In genomic region chr13:41428155-41428554, GRCh38 we compare ENCODE assay signal across 11 cellular contexts. TPM values are rescaled to one million over a fixed set of nuclear protein-coding genes. Genes with fewer than 3 reads are reported as not detected.
DNase-seq lines count a peak whose midpoint lies in the region; ATAC-seq and TF ChIP-seq lines count a peak whose summit lies in the region.
"Had no signal": no experiment of that assay in that cellular context is flagged by ENCODE, and none has a peak within 500 bp of the region (broad histone marks: within the 10 kb centered on the region; RNA-seq: fewer than 3 reads in every experiment).

No MANE protein-coding gene starts in this region.

- H3K9ac ChIP-seq in PC-3 (ENCODE audit: low read length), result no peak overlapping the region

- H2AFZ ChIP-seq in PC-3 (ENCODE audit: low read length), result no peak overlapping the region

- no peaks in the 10 kb centered on the region for H3K79me2 ChIP-seq in PC-3 (ENCODE audit: low read length)

- no peak overlapping the region for H3K4me3 Mint-ChIP-seq in chondrocyte (ENCODE audit: unreplicated experiment)
- peak overlapping the region; percentile 13 to 86 (median 62) for H3K4me3 Mint-ChIP-seq in naive thymus-derived CD4-positive, alpha-beta T cell

- H3K27ac ChIP-seq in 22Rv1 (no peak overlapping the region), PC-3 (ENCODE audit: low read length) (no peak overlapping the region)
- H3K27ac ChIP-seq in naive thymus-derived CD4-positive, alpha-beta T cell (ENCODE audit: low read depth, low read length), result no peak overlapping the region
- H3K27ac ChIP-seq: tibial artery had no signal

- intact Hi-C loops in naive thymus-derived CD4-positive, alpha-beta T cell (cut with micrococcal nuclease), result loop anchor here in 1 of 2 donors (1.0 to 2.0 kb wide), 4 partner anchors 29 to 682 kb away; partner anchors contain the start of gene RGCC
- intact Hi-C loops in PC-3 (cut with micrococcal nuclease), result no loop called here

- H4K20me1 ChIP-seq in PC-3 (ENCODE audit: low read length), result no peaks in the 10 kb centered on the region

- BruUV-seq in PC-3 (replicated peaks; lab: Mats Ljungman, UMichigan), result no TSS peak

- H3K27me3 ChIP-seq in naive thymus-derived CD4-positive, alpha-beta T cell (ENCODE audit: control insufficient read depth in 2 of 2, insufficient read depth in 2 of 2, low read length in 2 of 2), result no peaks in the 10 kb centered on the region
- no peaks in the 10 kb centered on the region for H3K27me3 ChIP-seq in PC-3 (ENCODE audit: low read length)

- peaks cover 0 to 6% of the 10 kb centered on the region in 2 donors for H3K4me1 ChIP-seq in naive thymus-derived CD4-positive, alpha-beta T cell (ENCODE audit: control insufficient read depth in 2 of 2, insufficient read depth in 2 of 2, low read length in 2 of 2)
- no peaks in the 10 kb centered on the region for H3K4me1 ChIP-seq in PC-3 (ENCODE audit: insufficient read depth, low read length)
- H3K4me1 ChIP-seq: tibial artery had no signal

- no peak overlapping the region for H3K4me3 ChIP-seq in naive thymus-derived CD4-positive, alpha-beta T cell (ENCODE audit: low read length)
- no peak overlapping the region for H3K4me3 ChIP-seq in PC-3 (ENCODE audit: low read length)
- H3K4me3 ChIP-seq: K562 had no signal

- no peaks in the 10 kb centered on the region for H3K36me3 Mint-ChIP-seq in chondrocyte (ENCODE audit: low read depth)
- peaks cover 0 to 3% (median 0%) of the 10 kb centered on the region in 5 donors for H3K36me3 Mint-ChIP-seq in naive thymus-derived CD4-positive, alpha-beta T cell

- TF ChIP-seq CTCF in 22Rv1 (IDR thresholded peaks at IDR 0.05), result peak; percentile 60
- TF ChIP-seq CTCF in chondrocyte (IDR thresholded peaks at IDR 0.05), result peak; percentile 46
- TF ChIP-seq CTCF in PC-3 (conservative IDR thresholded peaks at IDR 0.05; ENCODE audit: low read depth, low read length), result no peak

- DNase-seq in T-helper 1 cell, result peak in 4 of 5 donors; percentile 16 to 36 (median 21)
- no peak for DNase-seq in chondrocyte (ENCODE audit: low spot score)
- DNase-seq in naive thymus-derived CD4-positive, alpha-beta T cell, result peak; percentile 14 to 55 (median 38)
- DNase-seq in SW480 (ENCODE audit: low spot score), result no peak
- DNase-seq in PC-3, result no peak
- DNase-seq in cerebellar cortex (ENCODE audit: low spot score), result no peak
- DNase-seq: DMS53, tibial artery had no signal

- no peak overlapping the region for H3K27ac Mint-ChIP-seq in chondrocyte (ENCODE audit: unreplicated experiment)
- peak overlapping the region in 2 of 9 donors; percentile 64 to 84 for H3K27ac Mint-ChIP-seq in naive thymus-derived CD4-positive, alpha-beta T cell

- H3K27me3 Mint-ChIP-seq in chondrocyte (ENCODE audit: low read depth), result peaks cover 1% of the 10 kb centered on the region
- H3K27me3 Mint-ChIP-seq in naive thymus-derived CD4-positive, alpha-beta T cell, result peaks cover 0 to 7% (median 6%) of the 10 kb centered on the region in 5 donors

- no peak overlapping the region for H3K4me2 ChIP-seq in PC-3 (ENCODE audit: low read length)

- peak; percentile 93 for ATAC-seq in naive thymus-derived CD4-positive, alpha-beta T cell
- no peak for ATAC-seq in GM21576 (IDR thresholded peaks at IDR 0.05; ENCODE audit: unreplicated experiment)
- ATAC-seq in PC-3, result no peak
- ATAC-seq: K562 had no signal

- no peaks in the 10 kb centered on the region for H3F3A ChIP-seq in PC-3 (ENCODE audit: low read length, unreplicated experiment)

- no peaks in the 10 kb centered on the region for H3K9me2 ChIP-seq in PC-3 (replicated peaks; ENCODE audit: low read length)

- H3K4me1 Mint-ChIP-seq in chondrocyte (ENCODE audit: low read depth), result peaks cover 4% of the 10 kb centered on the region
- H3K4me1 Mint-ChIP-seq in naive thymus-derived CD4-positive, alpha-beta T cell, result peaks cover 4 to 15% (median 11%) of the 10 kb centered on the region in 7 donors

- no peaks in the 10 kb centered on the region for H3K9me3 Mint-ChIP-seq in chondrocyte (ENCODE audit: low read depth)
- H3K9me3 Mint-ChIP-seq in naive thymus-derived CD4-positive, alpha-beta T cell, result peaks cover 0 to 2% (median 0%) of the 10 kb centered on the region in 11 donors

- no peaks in the 10 kb centered on the region for H3K9me3 ChIP-seq in naive thymus-derived CD4-positive, alpha-beta T cell (ENCODE audit: control insufficient read depth in 2 of 3, low read length in 3 of 3)
- no peaks in the 10 kb centered on the region for H3K9me3 ChIP-seq in PC-3 (ENCODE audit: low read length)
- H3K9me3 ChIP-seq: tibial artery had no signal

- H3K36me3 ChIP-seq in naive thymus-derived CD4-positive, alpha-beta T cell (ENCODE audit: control insufficient read depth in 2 of 3, insufficient read depth in 3 of 3, low read length in 3 of 3), result no peaks in the 10 kb centered on the region
- H3K36me3 ChIP-seq in PC-3 (ENCODE audit: low read depth, low read length), result no peaks in the 10 kb centered on the region
- H3K36me3 ChIP-seq: tibial artery had no signal

- POLR2A ChIA-PET in naive thymus-derived CD4-positive, alpha-beta T cell (lab: Charles Lee), result no interaction called here
- POLR2A ChIA-PET in PC-3 (lab: Charles Lee; ENCODE audit: unreplicated experiment), result no interaction called here

- CTCF ChIA-PET in naive thymus-derived CD4-positive, alpha-beta T cell (lab: Charles Lee), result interaction anchor here (0.7 to 1.0 kb wide), 3 partner anchors 13 to 225 kb away, joined by 3 to 5 read pairs (median 3); no protein-coding TSS in a partner anchor
- CTCF ChIA-PET in PC-3 (lab: Charles Lee), result no interaction called here

RNA-seq across cellular contexts. Expression of gene RGCC, which starts 29.2 kb away (rescaled TPM):
- not detected in 3 replicates for total RNA-seq in chondrocyte
- 100 to 1,000 TPM in 4 of 5 experiments, 10 to 100 TPM in 1; 45.9 to 402 (median 197) TPM for total RNA-seq in naive thymus-derived CD4-positive, alpha-beta T cell
- 100 to 1,000 TPM; 123 to 284 TPM for polyA plus RNA-seq in naive thymus-derived CD4-positive, alpha-beta T cell
- 2.4 and 2.6 TPM in 2 replicates for total RNA-seq in PC-3 (2014; rRNA removed)

Comparison
In these comparisons a context has a peak if more than half of its experiments do, and no peak if none do; other contexts are left out.
1. DNase-seq: peak in T-helper 1 cell (4 of 5) and naive thymus-derived CD4-positive, alpha-beta T cell (9 of 9); none in chondrocyte (single experiment), SW480 (single experiment), PC-3 (single experiment) and cerebellar cortex (single experiment).
2. RNA of gene RGCC, which starts 29.2 kb away (total RNA-seq): 45.9 to 402 TPM in naive thymus-derived CD4-positive, alpha-beta T cell; 2.4 to 2.6 TPM in PC-3 and not detected in chondrocyte; every median in the first group is over 10 times any median in the second.